Comparison of ENCODE assay signal across 8 cellular contexts in the genomic region with DNA sequence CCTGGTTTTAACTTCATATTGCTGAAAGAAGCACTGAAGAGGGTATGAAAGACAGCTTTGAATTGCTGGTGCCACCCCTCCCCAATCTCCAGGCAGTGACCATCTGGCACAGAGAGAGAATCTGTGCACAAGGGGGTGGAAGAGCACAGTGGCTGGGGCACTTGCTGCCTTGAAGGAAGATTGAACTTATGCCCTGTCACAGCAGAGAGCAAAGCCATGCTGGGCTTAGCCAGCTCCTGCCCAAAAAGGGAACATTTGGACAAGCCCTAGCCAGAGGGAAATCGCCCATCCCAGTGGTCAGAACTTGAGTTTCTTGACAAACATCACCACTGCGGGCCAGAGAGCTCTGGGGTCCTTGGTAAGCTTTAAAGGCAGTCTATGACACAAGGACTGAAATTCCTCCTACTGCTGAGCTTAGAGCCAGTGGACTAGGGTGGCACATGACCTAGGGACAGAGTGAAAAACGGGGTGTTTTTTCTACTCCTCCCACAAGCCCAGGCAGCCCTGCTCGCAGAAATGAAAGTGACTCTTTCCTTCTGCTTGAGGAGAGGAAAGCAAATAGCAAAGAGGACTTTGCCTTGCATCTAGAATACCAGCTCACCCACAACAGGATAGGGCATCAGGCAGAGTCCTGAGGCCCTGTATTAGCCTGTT.
"Had no signal": no experiment of that assay in that cellular context is flagged by ENCODE, and none has a peak within 500 bp of the region (broad histone marks: within the 10 kb centered on the region; RNA-seq: fewer than 3 reads in every experiment).

No MANE protein-coding gene starts in this region.

- H3K36me3 ChIP-seq: thyroid gland had no signal

- H3K27ac Mint-ChIP-seq: activated naive CD8-positive, alpha-beta T cell; brain had no signal

- H3K4me1 ChIP-seq: thyroid gland had no signal

- DNase-seq: activated CD4-positive, alpha-beta T cell treated with anti-CD3 and anti-CD28 coated beads, Interleukin-2, amount 50 U/mL, for 4 hours; activated effector memory CD4-positive, alpha-beta T cell treated with anti-CD3 and anti-CD28 coated beads, Interleukin-2, amount 50 U/mL, for 16 hours; activated T-cell treated with anti-CD3 and anti-CD28 coated beads, Interleukin-2, amount 50 U/mL, for 4 hours; naive thymus-derived CD4-positive, alpha-beta T cell; thyroid gland had no signal

- H3K27ac ChIP-seq: thyroid gland had no signal

- H3K4me3 Mint-ChIP-seq: activated naive CD8-positive, alpha-beta T cell; activated T-cell treated with anti-CD3 and anti-CD28 coated beads, Interleukin-2, amount 50 U/mL, for 4 hours; brain; naive thymus-derived CD4-positive, alpha-beta T cell had no signal

- H3K4me1 Mint-ChIP-seq: brain; naive thymus-derived CD4-positive, alpha-beta T cell had no signal

- H3K4me3 ChIP-seq: lung, thyroid gland had no signal

- H3K9me3 ChIP-seq: thyroid gland had no signal

- H3K27me3 ChIP-seq: thyroid gland had no signal

- H3K36me3 Mint-ChIP-seq: activated naive CD8-positive, alpha-beta T cell; brain had no signal

- H3K27me3 Mint-ChIP-seq: activated naive CD8-positive, alpha-beta T cell; brain had no signal
